ENCODE assay signal across 27 cellular contexts in the genomic region with DNA sequence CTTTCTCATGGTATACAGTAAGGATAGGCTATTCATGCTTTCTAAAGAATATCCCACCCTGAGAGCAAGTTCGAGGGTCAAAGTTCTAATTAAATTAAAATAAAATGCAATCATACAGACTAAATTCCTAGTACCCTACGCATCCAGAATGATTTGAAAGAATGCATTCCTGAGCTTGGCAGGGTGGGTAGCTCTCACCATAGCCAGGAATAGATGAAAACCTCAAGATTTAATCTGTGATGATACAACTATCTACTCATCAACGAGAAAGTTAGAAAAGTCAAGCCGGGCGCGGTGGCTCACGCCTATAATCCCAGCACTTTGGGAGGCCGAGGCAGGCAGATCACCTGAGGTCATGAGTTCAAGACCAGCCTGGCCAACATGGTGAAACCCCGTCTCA.
"Had no signal": no experiment of that assay in that cellular context is flagged by ENCODE, and none has a peak within 500 bp of the region (broad histone marks: within the 10 kb centered on the region; RNA-seq: fewer than 3 reads in every experiment).

No MANE protein-coding gene starts in this region.

- H3K27me3 ChIP-seq: gastrocnemius medialis, neutrophil, pancreas, right lobe of liver, suprapubic skin, transverse colon, upper lobe of right lung, uterus had no signal

- H3K36me3 ChIP-seq: gastrocnemius medialis, neutrophil, pancreas, right lobe of liver, suprapubic skin, transverse colon, upper lobe of right lung, uterus had no signal

- H3K9me3 ChIP-seq: gastrocnemius medialis, mucosa of descending colon, neutrophil, pancreas, right lobe of liver, suprapubic skin, transverse colon, upper lobe of right lung, uterus had no signal

- DNase-seq: effector CD8-positive, alpha-beta T cell; endodermal cell; foreskin fibroblast; gastrocnemius medialis; head of caudate nucleus; mesenchymal stem cell; mucosa of descending colon; naive B cell; pancreas; retina; right lobe of liver; stimulated activated CD4-positive, alpha-beta T cell treated with anti-CD3 and anti-CD28 coated beads, Interleukin-12 subunit alpha, Interleukin-12 subunit beta, amount 100 ng/mL, for 4 hours; stimulated activated CD4-positive, alpha-beta T cell treated with anti-CD3 and anti-CD28 coated beads, Interleukin-1b, Interleukin-23, amount 100 ng/mL, for 48 hours; stimulated activated CD4-positive, alpha-beta T cell treated with anti-CD3 and anti-CD28 coated beads, Interleukin-4, amount 100 ng/mL, for 1 hour; stimulated activated CD8-positive, alpha-beta memory T cell treated with anti-CD3 and anti-CD28 coated beads, Interleukin-4, amount 100 ng/mL, for 48 hours; stimulated activated naive CD4-positive, alpha-beta T cell; stimulated activated naive CD8-positive, alpha-beta T cell treated with anti-CD3 and anti-CD28 coated beads, Interleukin-15, amount 100 ng/mL, for 72 hours; transverse colon; upper lobe of right lung; uterus had no signal

- ATAC-seq: esophagus mucosa; gastrocnemius medialis; mucosa of descending colon; natural killer cell treated with Interleukin-12 subunit alpha and Interleukin-12 subunit beta and Interleukin-15 and Interleukin-18, amount 100 ng/mL, for 72 hours; pancreas; right lobe of liver; stimulated activated naive CD8-positive, alpha-beta T cell treated with anti-CD3 and anti-CD28 coated beads, Interleukin-15, amount 100 ng/mL, for 72 hours; upper lobe of right lung had no signal

- H3K4me2 ChIP-seq: smooth muscle cell had no signal

- H3K4me1 ChIP-seq: gastrocnemius medialis, uterus had no signal

- H3K4me3 ChIP-seq: gastrocnemius medialis, lung, mucosa of descending colon, pancreas, right lobe of liver, smooth muscle cell, suprapubic skin, transverse colon, upper lobe of right lung, uterus had no signal

- H3K27ac ChIP-seq: epithelial cell of prostate, gastrocnemius medialis, neutrophil, pancreas, right lobe of liver, suprapubic skin, transverse colon, upper lobe of right lung, uterus had no signal
